4 cellular contexts compared by ENCODE assay signal in the genomic region with DNA sequence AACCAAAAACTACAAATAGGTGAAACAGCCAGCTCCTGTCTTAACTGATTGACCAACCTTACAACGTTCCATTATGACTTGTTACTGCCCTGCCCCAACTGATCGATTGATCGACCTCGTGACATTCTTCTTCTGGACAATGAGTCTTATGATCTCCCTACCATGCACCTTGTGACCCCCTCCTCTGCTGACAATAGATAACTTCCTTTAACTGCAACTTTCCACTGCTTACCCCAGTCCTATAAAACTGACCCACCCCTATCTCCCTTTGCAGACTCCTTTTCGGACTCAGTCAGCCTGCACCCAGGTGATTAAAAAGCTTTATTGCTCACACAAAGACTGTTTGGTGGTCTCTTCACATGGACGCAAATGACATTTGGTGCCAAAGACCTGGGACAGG. TPM values are rescaled to one million over a fixed set of nuclear protein-coding genes. Genes with fewer than 3 reads are reported as not detected.
"Had no signal": no experiment of that assay in that cellular context is flagged by ENCODE, and none has a peak within 500 bp of the region (broad histone marks: within the 10 kb centered on the region; RNA-seq: fewer than 3 reads in every experiment).

No MANE protein-coding gene starts in this region.

RNA-seq across cellular contexts. Expression of a gene that starts 11.8 kb away (rescaled TPM):
- total RNA-seq: LHCN-M2, M059J, MCF 10A, NCI-H460 had no signal

RNA-seq across cellular contexts. Expression of a gene that starts 43.4 kb away (rescaled TPM):
- total RNA-seq: LHCN-M2 had no signal
